Comparison of ENCODE assay signal across 8 cellular contexts in genomic region chr16:12819126-12820117, GRCh38. TPM values are rescaled to one million over a fixed set of nuclear protein-coding genes. Genes with fewer than 3 reads are reported as not detected.
A peak's percentile ranks its signal among the peaks of the same experiment; 100 is the strongest.
DNase-seq lines count a peak whose midpoint lies in the region; ATAC-seq and TF ChIP-seq lines count a peak whose summit lies in the region.

No MANE protein-coding gene starts in this region.

- DNase-seq in HFF-Myc (ENCODE audit: extremely low read depth, low read depth) = no peak
- DNase-seq in SJCRH30 = peak; percentile 54 to 82
- DNase-seq in activated effector memory CD4-positive, alpha-beta T cell treated with anti-CD3 and anti-CD28 coated beads, Interleukin-2, amount 50 U/mL, for 16 hours = peak; percentile 91
- peak; percentile 74 for DNase-seq in glutamatergic neuron
- DNase-seq in prostate gland (ENCODE audit: low spot score) = peak; percentile 25

- H3K4me3 ChIP-seq in HFF-Myc (replicated peaks; ENCODE audit: low read depth, low read length) = no peak overlapping the region
- H3K4me3 ChIP-seq in SJCRH30 = no peak overlapping the region
- H3K4me3 ChIP-seq in prostate gland = no peak overlapping the region

- peaks cover 5% of the 10 kb centered on the region for H3K4me1 Mint-ChIP-seq in glutamatergic neuron (ENCODE audit: low read depth, unreplicated experiment)

- H3K4me1 ChIP-seq in SJCRH30 (no peaks in the 10 kb centered on the region; the same call in 1 of the 2 replicates), prostate gland (replicated peaks) (no peaks in the 10 kb centered on the region)

- intact Hi-C loops in prostate gland (cut with DNase I) = no loop called here

- TF ChIP-seq CTCF in C4-2B (conservative IDR thresholded peaks at IDR 0.05) (peak; percentile 92), HFF-Myc (IDR thresholded peaks at IDR 0.05; ENCODE audit: low read depth, low read length, missing control alignments) (peak; percentile 90), glutamatergic neuron (IDR thresholded peaks at IDR 0.05; ENCODE audit: partially characterized antibody, unreplicated experiment) (peak; percentile 78), prostate gland (IDR thresholded peaks at IDR 0.05) (peak; percentile 60 to 84 (median 69))

- no peak for TF ChIP-seq POLR2A in prostate gland (IDR thresholded peaks at IDR 0.05)

- no peak overlapping the region for H3K27ac Mint-ChIP-seq in glutamatergic neuron (ENCODE audit: unreplicated experiment)

- peaks cover 1% of the 10 kb centered on the region for H3K9me3 Mint-ChIP-seq in glutamatergic neuron (ENCODE audit: unreplicated experiment)

- H3K27me3 ChIP-seq in SJCRH30 (no peaks in the 10 kb centered on the region), prostate gland (replicated peaks; ENCODE audit: insufficient read depth) (no peaks in the 10 kb centered on the region)

- ATAC-seq in HG02759 (IDR thresholded peaks at IDR 0.05; ENCODE audit: unreplicated experiment) (no peak), GM21423 (IDR thresholded peaks at IDR 0.05; ENCODE audit: unreplicated experiment) (no peak)

- H3K36me3 ChIP-seq in SJCRH30 (no peaks in the 10 kb centered on the region), prostate gland (no peaks in the 10 kb centered on the region)

- no peak overlapping the region for H3K4me3 Mint-ChIP-seq in glutamatergic neuron (ENCODE audit: unreplicated experiment)

- H3K27ac ChIP-seq in C4-2B (no peak overlapping the region), SJCRH30 (no peak overlapping the region), prostate gland (no peak overlapping the region)

- H3K9me3 ChIP-seq in SJCRH30 (replicated peaks) = no peaks in the 10 kb centered on the region
- no peaks in the 10 kb centered on the region for H3K9me3 ChIP-seq in prostate gland

- H3K36me3 Mint-ChIP-seq in glutamatergic neuron (ENCODE audit: unreplicated experiment) = peaks cover 9% of the 10 kb centered on the region

- 57% methylated on average over 18 of the region's 18 CpGs for WGBS in prostate gland

- peaks cover 1% of the 10 kb centered on the region for H3K27me3 Mint-ChIP-seq in glutamatergic neuron (ENCODE audit: unreplicated experiment)

RNA-seq across cellular contexts. Expression of gene CPPED1, which starts 15.7 kb away (rescaled TPM):
- total RNA-seq in SJCRH30 (2014; rRNA removed; shearing (Covaris generic)) = 5.2 and 5.4 TPM in 2 replicates
- total RNA-seq in glutamatergic neuron (ENCODE audit: unreplicated experiment) = 41.3 TPM
- 10 to 100 TPM; 24.8 to 61.0 TPM for total RNA-seq in prostate gland
